ENCODE assay signal across 25 cellular contexts in the genomic region with DNA sequence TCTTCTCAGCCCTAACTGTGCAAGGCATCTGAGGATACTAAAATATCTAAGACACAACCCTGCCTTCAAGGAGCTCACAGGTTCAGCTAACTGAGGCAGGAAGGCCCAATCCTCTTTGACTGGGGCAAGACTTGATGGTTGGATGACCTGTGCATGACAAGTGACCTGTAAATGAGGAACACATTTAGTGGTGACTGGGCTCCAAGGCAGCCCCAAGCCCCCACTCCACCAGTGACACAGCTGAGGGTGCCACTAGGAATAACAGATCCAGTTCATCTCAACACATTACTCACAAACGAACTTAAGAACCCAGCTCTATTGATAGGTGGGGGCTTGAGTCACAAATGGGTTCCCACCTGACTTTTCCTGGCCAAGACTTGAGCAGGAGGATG.
"Had no signal": no experiment of that assay in that cellular context is flagged by ENCODE, and none has a peak within 500 bp of the region (broad histone marks: within the 10 kb centered on the region; RNA-seq: fewer than 3 reads in every experiment).

No MANE protein-coding gene starts in this region.

- H3K4me3 ChIP-seq: adrenal gland, coronary artery, esophagus squamous epithelium, gastroesophageal sphincter, prostate gland, right atrium auricular region, transverse colon, uterus had no signal

- H3K36me3 ChIP-seq: adrenal gland, esophagus squamous epithelium, gastroesophageal sphincter, prostate gland, right atrium auricular region, transverse colon, uterus had no signal

- H3K27ac ChIP-seq: adrenal gland, coronary artery, esophagus squamous epithelium, gastroesophageal sphincter, prostate gland, right atrium auricular region, transverse colon had no signal

- H3K4me3 Mint-ChIP-seq: activated B cell treated with CpG ODN at 0.5 μM for 24 hours; activated CD4-positive, alpha-beta T cell treated with anti-CD3 and anti-CD28 coated beads for 36 hours; activated naive CD8-positive, alpha-beta T cell; activated T-cell treated with anti-CD3 and anti-CD28 coated beads, Interleukin-2, amount 50 U/mL, for 4 hours; endodermal cell; neural crest cell; T-cell had no signal

- H3K27me3 ChIP-seq: adrenal gland, esophagus squamous epithelium, gastroesophageal sphincter, right atrium auricular region, transverse colon, uterus had no signal

- DNase-seq: activated B cell treated with CpG ODN at 0.5 μM for 24 hours; activated CD4-positive, alpha-beta T cell treated with anti-CD3 and anti-CD28 coated beads for 36 hours; activated CD4-positive, alpha-beta T cell treated with anti-CD3 and anti-CD28 coated beads, Interleukin-2, amount 50 U/mL, for 4 hours; activated CD8-positive, alpha-beta memory T cell treated with anti-CD3 and anti-CD28 coated beads for 24 hours; activated CD8-positive, alpha-beta memory T cell treated with anti-CD3 and anti-CD28 coated beads, Interleukin-2, amount 50 U/mL, for 48 hours; activated naive CD4-positive, alpha-beta T cell; activated T-cell treated with anti-CD3 and anti-CD28 coated beads, Interleukin-2, amount 50 U/mL, for 4 hours; adrenal gland; cerebellar nuclear complex; esophagus squamous epithelium; head of caudate nucleus; left ventricle myocardium superior; stimulated activated CD4-positive, alpha-beta T cell treated with anti-CD3 and anti-CD28 coated beads, Interleukin-12 subunit alpha, Interleukin-12 subunit beta, amount 100 ng/mL, for 4 hours; stimulated activated CD4-positive, alpha-beta T cell treated with anti-CD3 and anti-CD28 coated beads, Interleukin-4, amount 100 ng/mL, for 4 hours; T-cell; transverse colon; uterus had no signal

- H3K36me3 Mint-ChIP-seq: activated naive CD8-positive, alpha-beta T cell; T-cell had no signal

- H3K4me1 ChIP-seq: prostate gland, uterus had no signal

- H3K27ac Mint-ChIP-seq: activated B cell treated with CpG ODN at 0.5 μM for 24 hours; activated CD4-positive, alpha-beta T cell treated with anti-CD3 and anti-CD28 coated beads for 36 hours; activated naive CD8-positive, alpha-beta T cell; endodermal cell; T-cell had no signal

- H3K27me3 Mint-ChIP-seq: activated B cell treated with CpG ODN at 0.5 μM for 24 hours; activated CD4-positive, alpha-beta T cell treated with anti-CD3 and anti-CD28 coated beads for 36 hours; activated naive CD8-positive, alpha-beta T cell; T-cell had no signal

- ATAC-seq: activated CD4-positive, alpha-beta T cell treated with anti-CD3 and anti-CD28 coated beads for 36 hours; activated T-cell treated with anti-CD3 and anti-CD28 coated beads, Interleukin-2, amount 50 U/mL, for 4 hours; gastroesophageal sphincter; left ventricle myocardium superior; T-cell had no signal

- H3K9me3 Mint-ChIP-seq: activated B cell treated with CpG ODN at 0.5 μM for 24 hours; activated T-cell treated with anti-CD3 and anti-CD28 coated beads, Interleukin-2, amount 50 U/mL, for 4 hours; activated T-helper 2 cell treated with anti-CD3 and anti-CD28 coated beads, Interferon-gamma antibody, Interleukin-2, Interleukin-4, amounts not matched to agents 10 μg/mL and 5 μg/mL and 100 μg/mL, durations not matched to agents 14 hours and 24 hours and 36 hours; endodermal cell; neural crest cell; T-cell had no signal

- H3K9me3 ChIP-seq: adrenal gland, esophagus squamous epithelium, gastroesophageal sphincter, prostate gland, right atrium auricular region, transverse colon, uterus had no signal
